29 cellular contexts compared by ENCODE assay signal in the genomic region with DNA sequence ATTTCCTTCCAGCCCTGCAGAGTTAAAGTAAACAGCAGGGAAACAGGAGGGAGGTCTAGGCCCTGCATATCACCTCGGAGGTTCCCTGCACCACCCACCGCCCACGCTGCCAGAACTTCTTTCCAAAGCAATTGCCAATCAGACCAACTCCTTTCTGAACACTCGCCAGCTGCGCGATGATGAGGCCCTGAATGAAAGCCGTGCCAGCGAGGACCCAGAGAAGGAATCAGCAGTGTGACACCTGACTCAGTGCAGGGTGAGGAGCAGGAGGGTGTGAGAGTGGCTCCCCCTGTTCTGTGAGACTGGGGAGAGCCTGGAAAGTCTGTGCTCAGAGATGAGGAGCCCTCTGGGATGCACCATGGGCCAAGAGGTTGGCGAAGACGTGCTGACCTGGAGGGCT. TPM values are rescaled to one million over a fixed set of nuclear protein-coding genes. Genes with fewer than 3 reads are reported as not detected.
"Had no signal": no experiment of that assay in that cellular context is flagged by ENCODE, and none has a peak within 500 bp of the region (broad histone marks: within the 10 kb centered on the region; RNA-seq: fewer than 3 reads in every experiment).

No MANE protein-coding gene starts in this region.

- H3K4me1 ChIP-seq: foreskin keratinocyte, gastrocnemius medialis had no signal

- DNase-seq: activated CD4-positive, alpha-beta memory T cell treated with anti-CD3 and anti-CD28 coated beads for 36 hours; activated CD4-positive, alpha-beta T cell treated with anti-CD3 and anti-CD28 coated beads for 36 hours; activated CD4-positive, alpha-beta T cell treated with anti-CD3 and anti-CD28 coated beads, Interleukin-2, amount 10 ng/mL, durations not matched to agents 24 days and 14 days; activated CD4-positive, CD25-positive, alpha-beta regulatory T cell; activated CD4-positive, CD25-positive, alpha-beta regulatory T cell treated with anti-CD3 and anti-CD28 coated beads, Interleukin-2, amount 50 U/mL, for 72 hours; activated CD8-positive, alpha-beta memory T cell treated with anti-CD3 and anti-CD28 coated beads, Interleukin-2, amount 10 ng/mL, durations not matched to agents 7 days and 5 days; activated CD8-positive, alpha-beta memory T cell treated with anti-CD3 and anti-CD28 coated beads, Interleukin-2, amount 50 U/mL, for 4 hours; activated CD8-positive, alpha-beta T cell treated with anti-CD3 and anti-CD28 coated beads, Interleukin-2, amount 10 ng/mL, durations not matched to agents 7 days and 5 days; activated effector memory CD4-positive, alpha-beta T cell treated with anti-CD3 and anti-CD28 coated beads, Interleukin-2, amount 50 U/mL, for 16 hours; activated naive CD4-positive, alpha-beta T cell treated with anti-CD3 and anti-CD28 coated beads for 36 hours; activated T-cell treated with anti-CD3 and anti-CD28 coated beads, Interleukin-2, amount 50 U/mL, for 1 hour; activated T-cell treated with anti-CD3 and anti-CD28 coated beads, Interleukin-2, amount 50 U/mL, for 48 hours; amniotic stem cell; anterior cingulate cortex; body of pancreas; dorsolateral prefrontal cortex; effector memory CD4-positive, alpha-beta T cell; erythroblast; gastrocnemius medialis; glutamatergic neuron; heart left ventricle had no signal

- H3K4me3 Mint-ChIP-seq: activated CD4-positive, alpha-beta memory T cell treated with anti-CD3 and anti-CD28 coated beads for 36 hours; activated CD4-positive, alpha-beta T cell treated with anti-CD3 and anti-CD28 coated beads for 36 hours; activated CD4-positive, alpha-beta T cell treated with anti-CD3 and anti-CD28 coated beads, Interleukin-2, amount 10 ng/mL, durations not matched to agents 24 days and 14 days; activated CD8-positive, alpha-beta memory T cell treated with anti-CD3 and anti-CD28 coated beads, Interleukin-2, amount 10 ng/mL, durations not matched to agents 7 days and 5 days; activated CD8-positive, alpha-beta T cell treated with anti-CD3 and anti-CD28 coated beads, Interleukin-2, amount 10 ng/mL, durations not matched to agents 7 days and 5 days; activated naive CD4-positive, alpha-beta T cell treated with anti-CD3 and anti-CD28 coated beads for 36 hours; activated naive CD4-positive, alpha-beta T cell treated with anti-CD3 and anti-CD28 coated beads, Interleukin-2, amount 50 U/mL, for 24 hours; activated T-helper 1 cell treated with anti-CD3 and anti-CD28 coated beads, Interleukin-12 subunit alpha, Interleukin-12 subunit beta, Interleukin-2, Interleukin-4 antibody, amounts not matched to agents 30 ng/mL and 10 ng/mL and 1 ng/mL, durations not matched to agents 14 hours and 24 hours and 36 hours; dendritic cell treated with granulocyte-macrophage colony-stimulating factor and Interleukin-4, amounts not matched to agents 40 ng/mL and 50 ng/mL, for 4 days had no signal

- H3K27ac ChIP-seq: body of pancreas, coronary artery, dorsolateral prefrontal cortex, esophagus muscularis mucosa, foreskin keratinocyte, gastrocnemius medialis, heart left ventricle had no signal

- H3K36me3 Mint-ChIP-seq: activated CD4-positive, alpha-beta memory T cell treated with anti-CD3 and anti-CD28 coated beads for 36 hours; activated CD8-positive, alpha-beta memory T cell treated with anti-CD3 and anti-CD28 coated beads, Interleukin-2, amount 10 ng/mL, durations not matched to agents 7 days and 5 days had no signal

- H3K4me1 Mint-ChIP-seq: activated CD4-positive, alpha-beta T cell treated with anti-CD3 and anti-CD28 coated beads, Interleukin-2, amount 10 ng/mL, durations not matched to agents 24 days and 14 days had no signal

- ATAC-seq: activated CD4-positive, alpha-beta T cell treated with anti-CD3 and anti-CD28 coated beads for 36 hours; activated CD8-positive, alpha-beta memory T cell treated with anti-CD3 and anti-CD28 coated beads, Interleukin-2, amount 10 ng/mL, durations not matched to agents 7 days and 5 days; activated CD8-positive, alpha-beta T cell treated with anti-CD3 and anti-CD28 coated beads, Interleukin-2, amount 10 ng/mL, durations not matched to agents 7 days and 5 days; body of pancreas; gastrocnemius medialis; heart left ventricle had no signal

- H3K27ac Mint-ChIP-seq: activated CD4-positive, alpha-beta memory T cell treated with anti-CD3 and anti-CD28 coated beads for 36 hours; activated CD4-positive, alpha-beta T cell treated with anti-CD3 and anti-CD28 coated beads for 36 hours; activated CD4-positive, alpha-beta T cell treated with anti-CD3 and anti-CD28 coated beads, Interleukin-2, amount 10 ng/mL, durations not matched to agents 24 days and 14 days; activated CD8-positive, alpha-beta memory T cell treated with anti-CD3 and anti-CD28 coated beads, Interleukin-2, amount 10 ng/mL, durations not matched to agents 7 days and 5 days; activated CD8-positive, alpha-beta T cell treated with anti-CD3 and anti-CD28 coated beads, Interleukin-2, amount 10 ng/mL, durations not matched to agents 7 days and 5 days; activated naive CD4-positive, alpha-beta T cell treated with anti-CD3 and anti-CD28 coated beads for 36 hours; activated naive CD4-positive, alpha-beta T cell treated with anti-CD3 and anti-CD28 coated beads, Interleukin-2, amount 50 U/mL, for 24 hours; activated T-helper 1 cell treated with anti-CD3 and anti-CD28 coated beads, Interleukin-12 subunit alpha, Interleukin-12 subunit beta, Interleukin-2, Interleukin-4 antibody, amounts not matched to agents 30 ng/mL and 10 ng/mL and 1 ng/mL, durations not matched to agents 14 hours and 24 hours and 36 hours; activated T-helper 2 cell treated with anti-CD3 and anti-CD28 coated beads, Interferon-gamma antibody, Interleukin-2, Interleukin-4, amounts not matched to agents 10 μg/mL and 5 μg/mL and 100 μg/mL, durations not matched to agents 14 hours and 24 hours and 36 hours; dendritic cell treated with granulocyte-macrophage colony-stimulating factor and Interleukin-4, amounts not matched to agents 40 ng/mL and 50 ng/mL, for 4 days had no signal

- H3K4me3 ChIP-seq: body of pancreas, coronary artery, dorsolateral prefrontal cortex, esophagus muscularis mucosa, gastrocnemius medialis, heart left ventricle had no signal

- H3K36me3 ChIP-seq: esophagus muscularis mucosa, gastrocnemius medialis, heart left ventricle had no signal

- H3K27me3 ChIP-seq: body of pancreas had no signal

- H3K9me3 ChIP-seq: body of pancreas, esophagus muscularis mucosa, gastrocnemius medialis, heart left ventricle had no signal

- H3K9me3 Mint-ChIP-seq: activated CD4-positive, alpha-beta memory T cell treated with anti-CD3 and anti-CD28 coated beads for 36 hours; activated CD4-positive, alpha-beta T cell treated with anti-CD3 and anti-CD28 coated beads, Interleukin-2, amount 10 ng/mL, durations not matched to agents 24 days and 14 days; activated naive CD4-positive, alpha-beta T cell treated with anti-CD3 and anti-CD28 coated beads for 36 hours; activated naive CD4-positive, alpha-beta T cell treated with anti-CD3 and anti-CD28 coated beads, Interleukin-2, amount 50 U/mL, for 24 hours; activated T-helper 1 cell treated with anti-CD3 and anti-CD28 coated beads, Interleukin-12 subunit alpha, Interleukin-12 subunit beta, Interleukin-2, Interleukin-4 antibody, amounts not matched to agents 30 ng/mL and 10 ng/mL and 1 ng/mL, durations not matched to agents 14 hours and 24 hours and 36 hours; activated T-helper 2 cell treated with anti-CD3 and anti-CD28 coated beads, Interferon-gamma antibody, Interleukin-2, Interleukin-4, amounts not matched to agents 10 μg/mL and 5 μg/mL and 100 μg/mL, durations not matched to agents 14 hours and 24 hours and 36 hours; dendritic cell treated with granulocyte-macrophage colony-stimulating factor and Interleukin-4, amounts not matched to agents 40 ng/mL and 50 ng/mL, for 4 days had no signal

RNA-seq across cellular contexts. Expression of a gene that starts 3.3 kb away (rescaled TPM):
- total RNA-seq: activated CD4-positive, alpha-beta memory T cell treated with anti-CD3 and anti-CD28 coated beads for 36 hours; activated CD4-positive, alpha-beta T cell treated with anti-CD3 and anti-CD28 coated beads, Interleukin-2, amount 10 ng/mL, durations not matched to agents 24 days and 14 days; esophagus muscularis mucosa; foreskin keratinocyte; gastrocnemius medialis; T-helper 1 cell treated with Interleukin-12 subunit alpha and Interleukin-12 subunit beta and Interleukin-4 antibody, amounts not matched to agents 30 ng/mL and 1 ng/mL, for 36 hours had no signal
- polyA plus RNA-seq: foreskin keratinocyte, heart left ventricle had no signal
